18 cellular contexts compared by ENCODE assay signal in the genomic region with DNA sequence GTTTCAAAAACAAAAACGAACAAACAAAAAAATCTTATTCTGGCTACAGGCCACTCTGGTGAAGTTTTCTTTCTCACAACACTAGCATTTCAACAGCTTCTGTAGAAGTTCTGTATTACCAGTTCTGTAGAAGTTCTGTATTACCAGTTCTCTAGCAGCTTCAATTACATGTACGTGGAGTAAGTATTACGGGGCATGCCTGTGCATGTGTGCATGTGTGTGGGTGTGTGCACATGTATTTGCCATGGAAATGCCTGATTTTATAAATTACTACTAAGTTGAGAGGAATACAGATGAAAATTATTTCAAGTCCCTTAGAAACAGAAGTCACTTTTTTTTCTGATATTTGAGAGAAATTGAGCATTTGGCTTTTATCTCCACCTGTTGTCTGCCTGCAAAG.
"Had no signal": no experiment of that assay in that cellular context is flagged by ENCODE, and none has a peak within 500 bp of the region (broad histone marks: within the 10 kb centered on the region; RNA-seq: fewer than 3 reads in every experiment).

No MANE protein-coding gene starts in this region.

- H3K36me3 ChIP-seq: cardiac muscle cell, pancreas, sigmoid colon, thoracic aorta, upper lobe of right lung had no signal

- ATAC-seq: effector memory CD8-positive, alpha-beta T cell; mucosa of descending colon; upper lobe of right lung had no signal

- H3K4me1 ChIP-seq: pancreas, sigmoid colon, upper lobe of right lung had no signal

- H3K9me3 ChIP-seq: mucosa of descending colon, pancreas, sigmoid colon, thoracic aorta, upper lobe of right lung had no signal

- H3K27me3 Mint-ChIP-seq: activated naive CD4-positive, alpha-beta T cell treated with anti-CD3 and anti-CD28 coated beads, Interleukin-2, amount 50 U/mL, for 24 hours; naive B cell had no signal

- H3K4me3 ChIP-seq: cardiac muscle cell, mucosa of descending colon, pancreas, sigmoid colon, thoracic aorta, upper lobe of right lung had no signal

- DNase-seq: activated CD4-positive, alpha-beta T cell treated with anti-CD3 and anti-CD28 coated beads for 4 hours; activated CD8-positive, alpha-beta T cell treated with anti-CD3 and anti-CD28 coated beads, Interleukin-2, amount 10 ng/mL, durations not matched to agents 7 days and 5 days; activated effector memory CD4-positive, alpha-beta T cell treated with anti-CD3 and anti-CD28 coated beads, Interleukin-2, amount 50 U/mL, for 16 hours; activated T-cell treated with anti-CD3 and anti-CD28 coated beads, Interleukin-2, amount 50 U/mL, for 48 hours; dermis blood vessel endothelial cell; effector memory CD8-positive, alpha-beta T cell; head of caudate nucleus; left ventricle myocardium superior; mucosa of descending colon; naive B cell; pancreas; sigmoid colon; upper lobe of right lung had no signal

- H3K4me3 Mint-ChIP-seq: activated CD8-positive, alpha-beta T cell treated with anti-CD3 and anti-CD28 coated beads, Interleukin-2, amount 10 ng/mL, durations not matched to agents 7 days and 5 days; activated naive CD4-positive, alpha-beta T cell treated with anti-CD3 and anti-CD28 coated beads, Interleukin-2, amount 50 U/mL, for 24 hours; effector memory CD8-positive, alpha-beta T cell; memory B cell; T-helper 2 cell treated with Interferon-gamma antibody and Interleukin-4, amounts not matched to agents 5 μg/mL and 100 μg/mL, for 36 hours had no signal

- H3K27ac Mint-ChIP-seq: effector memory CD8-positive, alpha-beta T cell; memory B cell had no signal

- H3K27ac ChIP-seq: cardiac muscle cell, pancreas, upper lobe of right lung had no signal

- H3K27me3 ChIP-seq: cardiac muscle cell, pancreas, sigmoid colon, upper lobe of right lung had no signal
